ENCODE assay signal across 8 cellular contexts in the genomic region with DNA sequence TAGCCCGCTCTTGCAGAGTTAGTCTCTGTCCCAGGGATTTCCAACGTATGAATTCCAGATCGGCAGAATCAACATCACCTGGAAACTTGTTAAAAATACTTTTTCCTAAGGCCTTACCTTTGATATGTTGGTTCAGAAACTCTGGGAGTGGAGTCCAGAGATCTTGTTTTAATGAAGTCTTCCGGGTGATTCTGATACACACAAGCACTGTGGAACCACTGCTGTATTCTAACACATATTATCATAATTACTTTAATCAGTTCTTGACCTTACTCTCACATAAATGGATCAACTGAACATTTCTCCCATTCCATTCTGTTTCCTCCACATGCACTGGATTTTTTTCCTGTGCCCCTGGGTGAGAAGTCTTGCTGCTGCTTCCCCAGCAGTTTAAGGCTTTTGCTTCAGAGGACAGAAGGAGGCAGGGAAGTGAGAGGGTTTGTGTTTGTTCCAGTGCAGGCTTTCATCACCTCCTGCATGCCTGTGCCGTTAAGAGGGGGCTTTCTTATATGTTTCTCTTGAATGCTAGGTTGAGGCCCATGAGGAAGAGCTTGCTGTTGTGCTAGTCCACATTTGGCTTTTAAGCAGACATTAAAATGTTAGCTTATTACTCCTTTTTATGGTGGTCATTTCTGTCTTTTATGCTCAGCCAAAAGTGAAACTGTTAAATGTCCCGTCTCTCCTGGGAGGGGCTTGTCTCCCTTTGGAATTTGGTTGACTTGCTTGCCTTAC. TPM values are rescaled to one million over a fixed set of nuclear protein-coding genes. Genes with fewer than 3 reads are reported as not detected.
A peak's percentile ranks its signal among the peaks of the same experiment; 100 is the strongest.
DNase-seq lines count a peak whose midpoint lies in the region; ATAC-seq and TF ChIP-seq lines count a peak whose summit lies in the region.

No MANE protein-coding gene starts in this region.

- peaks cover 34 to 37% of the 10 kb centered on the region in 2 donors for H3K4me1 ChIP-seq in naive thymus-derived CD4-positive, alpha-beta T cell (ENCODE audit: control insufficient read depth in 2 of 2, insufficient read depth in 2 of 2, low read length in 2 of 2)

- H3K4me1 Mint-ChIP-seq in naive thymus-derived CD4-positive, alpha-beta T cell: peaks cover 45 to 84% (median 80%) of the 10 kb centered on the region in 7 donors

- CTCF ChIA-PET in AG04450 (lab: Charles Lee): interaction anchor here (0.6 to 3.0 kb wide), 7 partner anchors 8 to 180 kb away, joined by 3 to 18 read pairs (median 5); no protein-coding TSS in a partner anchor
- CTCF ChIA-PET in naive thymus-derived CD4-positive, alpha-beta T cell (lab: Charles Lee): no interaction called here
- CTCF ChIA-PET in GM10248 (lab: Yijun Ruan, JAX): interaction anchor here (0.7 to 6.5 kb wide), 6 partner anchors 8 to 170 kb away, joined by 3 to 49 read pairs (median 4); no protein-coding TSS in a partner anchor

- POLR2A ChIA-PET in AG04450 (lab: Yijun Ruan, JAX): no interaction called here
- POLR2A ChIA-PET in naive thymus-derived CD4-positive, alpha-beta T cell (lab: Charles Lee): no interaction called here
- POLR2A ChIA-PET in GM10248 (lab: Yijun Ruan, JAX): no interaction called here

- no peaks in the 10 kb centered on the region for H3K9me3 ChIP-seq in AG04450 (ENCODE audit: control insufficient read depth, insufficient read depth, low read length)
- no peaks in the 10 kb centered on the region for H3K9me3 ChIP-seq in naive thymus-derived CD4-positive, alpha-beta T cell (ENCODE audit: control insufficient read depth in 2 of 3, low read length in 3 of 3)

- H3K9me3 Mint-ChIP-seq in naive thymus-derived CD4-positive, alpha-beta T cell: no peaks in the 10 kb centered on the region

- H3K27me3 ChIP-seq in AG04450 (ENCODE audit: control insufficient read depth, insufficient read depth, low read length): no peaks in the 10 kb centered on the region
- H3K27me3 ChIP-seq in naive thymus-derived CD4-positive, alpha-beta T cell (ENCODE audit: control insufficient read depth in 2 of 2, insufficient read depth in 2 of 2, low read length in 2 of 2): no peaks in the 10 kb centered on the region

- H3K27ac ChIP-seq in AG04450 (ENCODE audit: low read depth, low read length) (no peak overlapping the region), epithelial cell of prostate (peak overlapping the region; percentile 11)
- no peak overlapping the region for H3K27ac ChIP-seq in naive thymus-derived CD4-positive, alpha-beta T cell (ENCODE audit: low read depth, low read length)

- H3K36me3 ChIP-seq in naive thymus-derived CD4-positive, alpha-beta T cell (ENCODE audit: control insufficient read depth in 2 of 3, insufficient read depth in 3 of 3, low read length in 3 of 3): no peaks in the 10 kb centered on the region

- H3K4me3 ChIP-seq in AG04450 (ENCODE audit: low read depth, low read length): peak overlapping the region; percentile 53
- H3K4me3 ChIP-seq in NB4 (ENCODE audit: low read depth, low read length): no peak overlapping the region
- no peak overlapping the region for H3K4me3 ChIP-seq in naive thymus-derived CD4-positive, alpha-beta T cell (ENCODE audit: low read length)

- TF ChIP-seq POLR2A in NB4 (IDR thresholded peaks at IDR 0.05; ENCODE audit: extremely low read depth, insufficient read length): no peak

- ATAC-seq in naive thymus-derived CD4-positive, alpha-beta T cell: no peak
- ATAC-seq in GM21717 (IDR thresholded peaks at IDR 0.05; ENCODE audit: unreplicated experiment): no peak
- ATAC-seq in HG02642 (IDR thresholded peaks at IDR 0.05; ENCODE audit: poor library complexity, unreplicated experiment): no peak

- peak overlapping the region in 7 of 9 donors; percentile 25 to 85 (median 76) for H3K27ac Mint-ChIP-seq in naive thymus-derived CD4-positive, alpha-beta T cell

- peaks cover 0 to 7% (median 0%) of the 10 kb centered on the region in 5 donors for H3K36me3 Mint-ChIP-seq in naive thymus-derived CD4-positive, alpha-beta T cell

- DNase-seq in AG04450 (ENCODE audit: low read depth, low spot score) (no peak), NB4 (ENCODE audit: low read depth) (peak; percentile 6), epithelial cell of prostate (ENCODE audit: low read depth, low spot score) (no peak), GM10248 (ENCODE audit: extremely low spot score) (no peak)
- DNase-seq in naive thymus-derived CD4-positive, alpha-beta T cell: no peak
- DNase-seq in central memory CD4-positive, alpha-beta T cell: no peak

- TF ChIP-seq CTCF in AG04450 (IDR thresholded peaks at IDR 0.05; ENCODE audit: low read depth, low read length): no peak
- no peak for TF ChIP-seq CTCF in NB4 (IDR thresholded peaks at IDR 0.05; ENCODE audit: low read depth, low read length)
- no peak for TF ChIP-seq CTCF in GM10248 (IDR thresholded peaks at IDR 0.05; ENCODE audit: control extremely low read depth, extremely low read depth, low read depth, missing control alignments)

- intact Hi-C loops in naive thymus-derived CD4-positive, alpha-beta T cell (cut with micrococcal nuclease): loop anchor here in 1 of 2 donors (1.0 kb wide), 1 partner anchor 8 kb away; no protein-coding TSS in a partner anchor

- H3K4me3 Mint-ChIP-seq in naive thymus-derived CD4-positive, alpha-beta T cell: peak overlapping the region in 5 of 10 donors; percentile 14 to 55 (median 26)

- no peaks in the 10 kb centered on the region for H3K27me3 Mint-ChIP-seq in naive thymus-derived CD4-positive, alpha-beta T cell

RNA-seq across cellular contexts. Expression of a gene that starts 32.4 kb away (rescaled TPM):
- polyA plus RNA-seq in AG04450 (2011; rRNA removed): 39.1 and 51.0 TPM in 2 replicates
- polyA minus RNA-seq in AG04450 (2011; rRNA and poly(A)+ RNA removed): 35.8 and 43.8 TPM in 2 replicates
- total RNA-seq in naive thymus-derived CD4-positive, alpha-beta T cell: 100 to 1,000 TPM in 3 of 5 experiments, 10 to 100 TPM in 2; 91.1 to 133 (median 114) TPM
- 10 to 100 TPM; 59.1 to 85.3 TPM for polyA plus RNA-seq in naive thymus-derived CD4-positive, alpha-beta T cell
